Comparison of ENCODE assay signal across 8 cellular contexts in genomic region chr13:77565635-77566034, GRCh38. TPM values are rescaled to one million over a fixed set of nuclear protein-coding genes. Genes with fewer than 3 reads are reported as not detected.
DNase-seq lines count a peak whose midpoint lies in the region; ATAC-seq, FAIRE-seq and TF ChIP-seq lines count a peak whose summit lies in the region.

No MANE protein-coding gene starts in this region.

- intact Hi-C loops in lower leg skin (cut with DNase I; ENCODE audit: low total_unique reads): loop anchor here (2.0 kb wide), 1 partner anchor 73 kb away; no protein-coding TSS in a partner anchor

- no peak overlapping the region for H3K9ac ChIP-seq in SK-N-MC (ENCODE audit: insufficient read length)

- ATAC-seq in GM19467 (IDR thresholded peaks at IDR 0.05; ENCODE audit: unreplicated experiment): peak; percentile 71
- no peak for ATAC-seq in HG03520 (IDR thresholded peaks at IDR 0.05; ENCODE audit: unreplicated experiment)

- H3K4me3 ChIP-seq in SK-N-MC: no peak overlapping the region
- H3K4me3 ChIP-seq in lower leg skin (ENCODE audit: low read depth, poor library complexity, severe bottlenecking): no peak overlapping the region

- peak; percentile 42 for DNase-seq in D341Med (ENCODE audit: low spot score)
- peak; percentile 53 for DNase-seq in KBM-7
- DNase-seq in SK-N-MC (ENCODE audit: low read depth, low spot score): peak; percentile 51
- peak in 1 of 2 donors; percentile 33 for DNase-seq in frontal cortex (ENCODE audit: low spot score in 2 of 2)
- DNase-seq in superior temporal gyrus (ENCODE audit: extremely low spot score): peak; percentile 87
- no peak for DNase-seq in lower leg skin (ENCODE audit: low spot score in 2 of 2)

- peak; percentile 92 for FAIRE-seq in frontal cortex (lab: Jason Lieb, UNC)

- in situ Hi-C loops in KBM-7 (cut with MboI; ENCODE audit: low pct_unique_long_range_greater_than_20kb, low sequenced_read_pairs): no loop called here

- H3K9me3 ChIP-seq in SK-N-MC (ENCODE audit: low read depth, low read length): no peaks in the 10 kb centered on the region

- WGBS in lower leg skin, 2 donors: 5 to 8% methylated on average over 2 of the region's 2 CpGs

- no peak overlapping the region for H3K27ac ChIP-seq in SK-N-MC

- TF ChIP-seq POLR2A in lower leg skin (IDR thresholded peaks at IDR 0.05): no peak

- H3K36me3 ChIP-seq in SK-N-MC (ENCODE audit: insufficient read depth, low read length): no peaks in the 10 kb centered on the region

- no peak for TF ChIP-seq CTCF in lower leg skin (IDR thresholded peaks at IDR 0.05)

RNA-seq across cellular contexts. Expression of gene SCEL, which starts 30.1 kb away (rescaled TPM):
- 0.41 TPM for total RNA-seq in frontal cortex
- total RNA-seq in lower leg skin: 100 to 1,000 TPM; 298 to 628 (median 352) TPM

Comparison
In these comparisons a context has a peak if more than half of its experiments do, and no peak if none do; other contexts are left out.
1. DNase-seq: peak in D341Med (single experiment), KBM-7 (single experiment), SK-N-MC (single experiment) and superior temporal gyrus (single experiment); none in lower leg skin (0 of 2).
2. RNA of gene SCEL, which starts 30.1 kb away (total RNA-seq): 298 to 628 TPM in lower leg skin; 0.41 TPM in frontal cortex (single experiment); every median in the first group is over 100 times any median in the second.